ENCODE assay signal across 34 cellular contexts in genomic region chr10:114242235-114242634, GRCh38. TPM values are rescaled to one million over a fixed set of nuclear protein-coding genes. Genes with fewer than 3 reads are reported as not detected.
"Had no signal": no experiment of that assay in that cellular context is flagged by ENCODE, and none has a peak within 500 bp of the region (broad histone marks: within the 10 kb centered on the region; RNA-seq: fewer than 3 reads in every experiment).

No MANE protein-coding gene starts in this region.

- H3K27me3 ChIP-seq: thyroid gland had no signal

- H3K4me1 Mint-ChIP-seq: central memory CD8-positive, alpha-beta T cell; immature natural killer cell had no signal

- H3K36me3 Mint-ChIP-seq: immature natural killer cell, memory B cell had no signal

- ATAC-seq: esophagus mucosa; foreskin keratinocyte; gastroesophageal sphincter; heart right ventricle; psoas muscle; right cardiac atrium; stimulated activated naive CD8-positive, alpha-beta T cell treated with anti-CD3 and anti-CD28 coated beads, Interleukin-15, amount 100 ng/mL, for 72 hours had no signal

- H3K4me3 ChIP-seq: colonic mucosa, gastroesophageal sphincter, heart right ventricle, lung, ovary, psoas muscle, skin epidermis, spleen, suprapubic skin, thyroid gland, upper lobe of left lung had no signal

- H3K27ac Mint-ChIP-seq: dendritic cell treated with granulocyte-macrophage colony-stimulating factor and Interleukin-4, amounts not matched to agents 40 ng/mL and 50 ng/mL, for 4 days; endodermal cell; immature natural killer cell; memory B cell; nephron; stimulated activated naive CD8-positive, alpha-beta T cell treated with anti-CD3 and anti-CD28 coated beads, Interleukin-15, amount 100 ng/mL, for 72 hours had no signal

- H3K36me3 ChIP-seq: colonic mucosa, gastroesophageal sphincter, heart right ventricle, ovary, spleen, suprapubic skin, thyroid gland, upper lobe of left lung had no signal

- H3K4me3 Mint-ChIP-seq: central memory CD8-positive, alpha-beta T cell; dendritic cell treated with granulocyte-macrophage colony-stimulating factor and Interleukin-4, amounts not matched to agents 40 ng/mL and 50 ng/mL, for 4 days; endodermal cell; immature natural killer cell; memory B cell; nephron; stimulated activated naive CD8-positive, alpha-beta T cell treated with anti-CD3 and anti-CD28 coated beads, Interleukin-15, amount 100 ng/mL, for 72 hours had no signal

- H3K27ac ChIP-seq: colonic mucosa, epithelial cell of prostate, foreskin keratinocyte, gastroesophageal sphincter, heart right ventricle, ovary, psoas muscle, skin epidermis, spleen, suprapubic skin, thyroid gland had no signal

- DNase-seq: colonic mucosa; effector CD8-positive, alpha-beta T cell; endodermal cell; foreskin keratinocyte; glutamatergic neuron; heart right ventricle; hippocampal formation; immature natural killer cell; islet precursor cell; occipital lobe; ovary; posterior cingulate gyrus; psoas muscle; right cardiac atrium; spleen; stimulated activated CD4-positive, alpha-beta T cell treated with anti-CD3 and anti-CD28 coated beads, Interleukin-15, amount 100 ng/mL, for 24 hours; stimulated activated CD4-positive, alpha-beta T cell treated with anti-CD3 and anti-CD28 coated beads, Interleukin-2, amount 100 ng/mL, for 48 hours; stimulated activated naive CD4-positive, alpha-beta T cell; stimulated activated naive CD8-positive, alpha-beta T cell treated with anti-CD3 and anti-CD28 coated beads, Interleukin-15, amount 100 ng/mL, for 72 hours; thyroid gland; upper lobe of left lung had no signal

- H3K9me3 Mint-ChIP-seq: central memory CD8-positive, alpha-beta T cell; dendritic cell treated with granulocyte-macrophage colony-stimulating factor and Interleukin-4, amounts not matched to agents 40 ng/mL and 50 ng/mL, for 4 days; endodermal cell; memory B cell; nephron; stimulated activated naive CD8-positive, alpha-beta T cell treated with anti-CD3 and anti-CD28 coated beads, Interleukin-15, amount 100 ng/mL, for 72 hours had no signal

- H3K9me3 ChIP-seq: colonic mucosa, gastroesophageal sphincter, heart right ventricle, ovary, psoas muscle, spleen, suprapubic skin, thyroid gland, upper lobe of left lung had no signal

RNA-seq across cellular contexts. Expression of gene VWA2, which starts 3.2 kb away (rescaled TPM):
- total RNA-seq: chondrocyte, mononuclear cell, psoas muscle, right cardiac atrium had no signal
- polyA plus RNA-seq: immature natural killer cell, liver, psoas muscle, right cardiac atrium had no signal
